ENCODE assay signal across 8 cellular contexts in genomic region chr19:4186087-4186993, GRCh38. TPM values are rescaled to one million over a fixed set of nuclear protein-coding genes. Genes with fewer than 3 reads are reported as not detected.
DNase-seq lines count a peak whose midpoint lies in the region; ATAC-seq and TF ChIP-seq lines count a peak whose summit lies in the region.

No MANE protein-coding gene starts in this region.

- ATAC-seq in Right ventricle myocardium superior (ENCODE audit: poor library complexity) = peak; percentile 64

- DNase-seq in DMS79 (lab: John Stamatoyannopoulos, UW) (peak; percentile 20), M059J (ENCODE audit: low read depth) (peak; percentile 70), SK-N-MC (ENCODE audit: low read depth, low spot score) (peak; percentile 34), Right ventricle myocardium superior (peak; percentile 76), prostate gland (ENCODE audit: low spot score) (peak; percentile 68), vagina (ENCODE audit: extremely low spot score in 2 of 2) (no peak), GF-D8 (lab: John Stamatoyannopoulos, UW) (no peak)
- peak; percentile 81 for DNase-seq in activated naive CD4-positive, alpha-beta T cell treated with Interleukin-2 at 50 U/mL for 16 hours

- intact Hi-C loops in Right ventricle myocardium superior (cut with DNase I) = loop anchor here (10.0 kb wide), 1 partner anchor 182 kb away; the partner anchor contains the start of gene PIAS4
- intact Hi-C loops in prostate gland (cut with DNase I) = no loop called here
- intact Hi-C loops in vagina (cut with DNase I) = no loop called here

- TF ChIP-seq CTCF in prostate gland (IDR thresholded peaks at IDR 0.05) (peak; percentile 50 to 76 (median 66)), vagina (IDR thresholded peaks at IDR 0.05) (peak in 2 of 3 experiments; percentile 5 to 37)

- no peaks in the 10 kb centered on the region for H3K36me3 ChIP-seq in SK-N-MC (ENCODE audit: insufficient read depth, low read length)
- no peaks in the 10 kb centered on the region for H3K36me3 ChIP-seq in prostate gland
- H3K36me3 ChIP-seq in vagina = no peaks in the 10 kb centered on the region

- peaks cover 4% of the 10 kb centered on the region for H3K4me1 ChIP-seq in prostate gland (replicated peaks)
- peaks cover 14% of the 10 kb centered on the region for H3K4me1 ChIP-seq in vagina

- no peak overlapping the region for H3K4me3 ChIP-seq in SK-N-MC
- peak overlapping the region in 1 of 2 donors; percentile 7 for H3K4me3 ChIP-seq in prostate gland
- no peak overlapping the region for H3K4me3 ChIP-seq in vagina

- H3K27ac ChIP-seq in SK-N-MC = no peak overlapping the region
- peak overlapping the region; percentile 57 to 58 for H3K27ac ChIP-seq in prostate gland
- H3K27ac ChIP-seq in vagina = no peak overlapping the region

- H3K9me3 ChIP-seq in SK-N-MC (ENCODE audit: low read depth, low read length) (no peaks in the 10 kb centered on the region), prostate gland (no peaks in the 10 kb centered on the region), vagina (no peaks in the 10 kb centered on the region)

- TF ChIP-seq POLR2A in prostate gland (IDR thresholded peaks at IDR 0.05) (no peak), vagina (IDR thresholded peaks at IDR 0.05) (no peak)

- 25% methylated on average over 22 of the region's 22 CpGs for WGBS in prostate gland

- H3K9ac ChIP-seq in SK-N-MC (ENCODE audit: insufficient read length) = no peak overlapping the region

- no peaks in the 10 kb centered on the region for H3K27me3 ChIP-seq in prostate gland (replicated peaks; ENCODE audit: insufficient read depth)
- H3K27me3 ChIP-seq in vagina = no peaks in the 10 kb centered on the region

RNA-seq across cellular contexts. Expression of gene ANKRD24, which starts 3.9 kb away (rescaled TPM):
- 0.12 and 0.20 TPM in 2 replicates for total RNA-seq in M059J (2014; rRNA removed; shearing (Covaris generic))
- total RNA-seq in Right ventricle myocardium superior = 0.08 TPM
- 10 to 100 TPM in 1 of 2 donors, 1 to 10 TPM in 1; 3.6 to 12.0 TPM for total RNA-seq in prostate gland
- total RNA-seq in vagina = 0.25 TPM

RNA-seq across cellular contexts. Expression of gene SIRT6, which starts 4.0 kb away (rescaled TPM):
- total RNA-seq in M059J (2014; rRNA removed; shearing (Covaris generic)) = 9.4 and 21.9 TPM in 2 replicates
- total RNA-seq in Right ventricle myocardium superior (9.4 TPM), prostate gland (10 to 100 TPM; 23.5 to 37.3 TPM), vagina (65.6 TPM)

RNA-seq across cellular contexts. Expression of gene CREB3L3, which starts 32.9 kb away (rescaled TPM):
- total RNA-seq in M059J (2014; rRNA removed; shearing (Covaris generic)) = 0.39 TPM in 1 of 2 replicates, not detected in the other
- total RNA-seq in Right ventricle myocardium superior = not detected
- total RNA-seq in prostate gland = not detected
- not detected for total RNA-seq in vagina

RNA-seq across cellular contexts. Expression of gene EBI3, which starts 43.0 kb away (rescaled TPM):
- 2.7 and 3.0 TPM in 2 replicates for total RNA-seq in M059J (2014; rRNA removed; shearing (Covaris generic))
- total RNA-seq in Right ventricle myocardium superior (0.51 TPM), prostate gland (1 to 10 TPM; 3.0 to 5.7 TPM), vagina (not detected)

Comparison
In these comparisons a context has a peak if more than half of its experiments do, and no peak if none do; other contexts are left out.
1. DNase-seq: peak in DMS79 (single experiment), M059J (single experiment), SK-N-MC (single experiment), activated naive CD4-positive, alpha-beta T cell treated with Interleukin-2 at 50 U/mL for 16 hours (single experiment), Right ventricle myocardium superior (single experiment) and prostate gland (single experiment); none in vagina (0 of 2) and GF-D8 (single experiment).
2. H3K27ac ChIP-seq: peak in prostate gland (2 of 2); none in SK-N-MC (single experiment) and vagina (single experiment).